ENCODE assay signal across 12 cellular contexts in the genomic region with DNA sequence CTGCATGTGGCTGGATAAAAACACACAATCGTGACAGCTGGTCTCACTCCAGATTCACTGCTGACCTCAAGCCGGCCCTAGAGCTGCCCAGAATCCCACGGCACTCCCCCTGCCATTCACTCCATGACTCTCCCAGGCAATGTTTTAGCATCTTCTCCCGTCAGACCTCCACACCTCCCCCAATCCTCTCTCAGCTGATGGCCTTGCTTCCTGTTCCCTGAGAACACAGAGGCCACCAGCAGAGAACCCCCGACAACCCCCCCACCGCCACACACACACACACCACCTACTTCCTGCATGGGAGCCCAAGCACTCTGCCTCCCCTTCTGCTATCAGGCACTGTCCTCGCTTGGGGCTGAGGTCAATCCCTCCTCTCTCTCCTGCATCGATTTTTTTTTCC. TPM values are rescaled to one million over a fixed set of nuclear protein-coding genes. Genes with fewer than 3 reads are reported as not detected.
A peak's percentile ranks its signal among the peaks of the same experiment; 100 is the strongest.
DNase-seq lines count a peak whose midpoint lies in the region; ATAC-seq and TF ChIP-seq lines count a peak whose summit lies in the region.
"Had no signal": no experiment of that assay in that cellular context is flagged by ENCODE, and none has a peak within 500 bp of the region (broad histone marks: within the 10 kb centered on the region; RNA-seq: fewer than 3 reads in every experiment).

No MANE protein-coding gene starts in this region.

- 26 to 41% (median 33%) methylated on average over 8 of the region's 8 CpGs for WGBS in heart left ventricle, 4 donors
- WGBS in heart right ventricle, 2 donors: 24 to 36% methylated on average over 8 of the region's 8 CpGs
- WGBS in transverse colon (ENCODE audit: low coverage in 1 of 2), 2 donors: 54 to 58% methylated on average over 2 to 8 of the region's 8 CpGs

- H3K4me1 ChIP-seq in heart left ventricle: peaks cover 0 to 84% (median 61%) of the 10 kb centered on the region in 12 donors
- H3K4me1 ChIP-seq in heart right ventricle: peaks cover 39 to 97% (median 77%) of the 10 kb centered on the region in 9 donors
- peaks cover 20 to 68% (median 44%) of the 10 kb centered on the region in 4 donors for H3K4me1 ChIP-seq in transverse colon

- intact Hi-C loops in heart left ventricle (cut with DNase I) (no loop called here), heart right ventricle (cut with DNase I) (no loop called here), transverse colon (cut with DNase I; ENCODE audit: low total_unique reads) (no loop called here), dorsolateral prefrontal cortex (cut with DNase I) (no loop called here)

- no peaks in the 10 kb centered on the region for H3K27me3 Mint-ChIP-seq in WTC11 (ENCODE audit: low read depth)

- H3K27ac ChIP-seq in heart left ventricle: peak overlapping the region in 8 of 12 donors; percentile 24 to 62 (median 50)
- peak overlapping the region in 5 of 10 donors; percentile 7 to 70 (median 17) for H3K27ac ChIP-seq in heart right ventricle
- peak overlapping the region in 3 of 4 donors; percentile 17 to 36 (median 20) for H3K27ac ChIP-seq in transverse colon
- H3K27ac ChIP-seq in dorsolateral prefrontal cortex: peak overlapping the region in 4 of 59 donors; percentile 18 to 39 (median 36)

- H3K4me3 Mint-ChIP-seq in WTC11: no peak overlapping the region

- TF ChIP-seq EP300 in transverse colon (IDR thresholded peaks at IDR 0.05; ENCODE audit: low read depth): no peak

- ATAC-seq in heart left ventricle: no peak
- ATAC-seq in heart right ventricle: no peak
- peak; percentile 3 for ATAC-seq in WTC11

- peaks cover 0 to 78% (median 56%) of the 10 kb centered on the region in 9 donors for H3K36me3 ChIP-seq in heart left ventricle
- peaks cover 0 to 87% (median 28%) of the 10 kb centered on the region in 9 donors for H3K36me3 ChIP-seq in heart right ventricle
- peaks cover 0 to 20% (median 7%) of the 10 kb centered on the region in 4 donors for H3K36me3 ChIP-seq in transverse colon

- no peaks in the 10 kb centered on the region for H3K9me3 ChIP-seq in heart left ventricle
- H3K9me3 ChIP-seq in heart right ventricle: no peaks in the 10 kb centered on the region
- no peaks in the 10 kb centered on the region for H3K9me3 ChIP-seq in transverse colon

- H3K27ac Mint-ChIP-seq in WTC11: no peak overlapping the region

- POLR2A ChIA-PET in WTC11 (lab: Charles Lee): interaction anchor here (0.6 to 1.6 kb wide), 2 partner anchors 9 to 26 kb away, joined by 4 to 11 read pairs; partner anchors contain the start of gene TNKS1BP1

- H3K36me3 Mint-ChIP-seq in WTC11: peaks cover 12% of the 10 kb centered on the region

- CTCF ChIA-PET in WTC11 (lab: Charles Lee): no interaction called here

- H3K27me3 ChIP-seq in heart left ventricle (no peaks in the 10 kb centered on the region), heart right ventricle (no peaks in the 10 kb centered on the region), transverse colon (no peaks in the 10 kb centered on the region), dorsolateral prefrontal cortex (no peaks in the 10 kb centered on the region)

- H3K4me3 ChIP-seq in heart left ventricle (no peak overlapping the region), heart right ventricle (no peak overlapping the region), transverse colon (no peak overlapping the region), dorsolateral prefrontal cortex (no peak overlapping the region)

- H3K4me1 Mint-ChIP-seq in WTC11: peaks cover 21% of the 10 kb centered on the region

- DNase-seq in heart left ventricle: peak in 1 of 5 donors; percentile 51
- DNase-seq in heart right ventricle: no peak
- DNase-seq in WTC11 (ENCODE audit: low spot score): peak; percentile 39
- DNase-seq in iPS-NIHi7 (ENCODE audit: extremely low spot score): peak; percentile 43
- DNase-seq in transverse colon: peak; percentile 7
- DNase-seq in NCI-H1930 (lab: John Stamatoyannopoulos, UW): no peak
- DNase-seq in H4 (ENCODE audit: low spot score): no peak
- DNase-seq in dorsolateral prefrontal cortex: no peak
- DNase-seq: activated T-cell treated with anti-CD3 and anti-CD28 coated beads for 4 hours, T-helper 1 cell had no signal

- in situ Hi-C loops in transverse colon (cut with MboI; ENCODE audit: low pct_ligation_motif_present in 1 of 4, low pct_unique_long_range_greater_than_20kb in 1 of 4, low sequenced_read_pairs in 3 of 4): no loop called here

- H3K9me3 Mint-ChIP-seq in WTC11: no peaks in the 10 kb centered on the region

- no peak for TF ChIP-seq POLR2A in heart left ventricle (IDR thresholded peaks at IDR 0.05)
- TF ChIP-seq POLR2A in transverse colon (IDR thresholded peaks at IDR 0.05): no peak

- TF ChIP-seq CTCF in heart left ventricle (IDR thresholded peaks at IDR 0.05): no peak
- TF ChIP-seq CTCF in heart right ventricle (IDR thresholded peaks at IDR 0.05): no peak
- TF ChIP-seq CTCF in WTC11 (IDR thresholded peaks at IDR 0.05): no peak
- no peak for TF ChIP-seq CTCF in transverse colon (IDR thresholded peaks at IDR 0.05)
- TF ChIP-seq CTCF in dorsolateral prefrontal cortex (IDR thresholded peaks at IDR 0.05 in 54 of 56, conservative IDR thresholded peaks at IDR 0.05 in 2 of 56; ENCODE audit: low read depth in 1 of 56, partially characterized antibody in 56 of 56): no peak

TF ChIP-seq in WTC11, 78 proteins besides CTCF, POLR2A, EP300 and RAD21:
- 0 out of 2 replicates have a peak, but pooled peaks have one; percentile 52 for TF ChIP-seq ZNF281 (CRISPR knock-in tag; IDR thresholded peaks at IDR 0.05)
- TF ChIP-seq HMGA2 (CRISPR knock-in tag; IDR thresholded peaks at IDR 0.05): no peak

RNA-seq across cellular contexts. Expression of gene TNKS1BP1, which starts 9.3 kb away (rescaled TPM):
- total RNA-seq in heart left ventricle: 10 to 100 TPM; 25.3 to 68.3 (median 33.1) TPM
- polyA plus RNA-seq in heart left ventricle: 10 to 100 TPM; 36.9 to 45.3 TPM
- total RNA-seq in heart right ventricle: 10 to 100 TPM; 19.9 to 53.8 (median 34.3) TPM
- polyA plus RNA-seq in heart right ventricle: 100 to 1,000 TPM in 1 of 2 donors, 10 to 100 TPM in 1; 39.6 to 118 TPM
- total RNA-seq in WTC11 (2021): 109 to 127 TPM (median 125 TPM) in 3 replicates
- total RNA-seq in transverse colon: 100 to 1,000 TPM in 3 of 4 donors, 10 to 100 TPM in 1; 74.3 to 122 (median 119) TPM
- total RNA-seq in H4 (2014; rRNA removed; shearing (Covaris generic)): 12.6 and 18.2 TPM in 2 replicates
- 100 to 1,000 TPM in 1 of 120 experiments, 10 to 100 TPM in 119; 31.3 to 111 (median 55.2) TPM for total RNA-seq in dorsolateral prefrontal cortex

RNA-seq across cellular contexts. Expression of gene SSRP1, which starts 20.2 kb away (rescaled TPM):
- total RNA-seq in heart left ventricle: 10 to 100 TPM; 31.8 to 60.4 (median 41.6) TPM
- 10 to 100 TPM; 21.8 to 86.5 TPM for polyA plus RNA-seq in heart left ventricle
- 10 to 100 TPM; 30.5 to 44.9 (median 35.4) TPM for total RNA-seq in heart right ventricle
- polyA plus RNA-seq in heart right ventricle: 10 to 100 TPM; 22.6 to 73.2 TPM
- 218 to 228 TPM (median 223 TPM) in 3 replicates for total RNA-seq in WTC11 (2021)
- total RNA-seq in transverse colon: 10 to 100 TPM; 32.0 to 59.4 (median 45.5) TPM
- total RNA-seq in H4 (2014; rRNA removed; shearing (Covaris generic)): 123 and 145 TPM in 2 replicates
- 10 to 100 TPM; 43.7 to 71.1 (median 56.7) TPM for total RNA-seq in dorsolateral prefrontal cortex

RNA-seq across cellular contexts. Expression of gene P2RX3, which starts 22.7 kb away (rescaled TPM):
- total RNA-seq in heart left ventricle (1 to 10 TPM in 7 of 9 donors, under 1 TPM in 2; 0.63 to 7.1 (median 1.5) TPM), heart right ventricle (1 to 10 TPM in 7 of 10 donors, under 1 TPM in 3; 0.32 to 5.1 (median 1.5) TPM), WTC11 (2021) (0.26 to 1.1 TPM (median 0.66 TPM) in 3 replicates), transverse colon (not detected), dorsolateral prefrontal cortex (under 1 TPM in 6 of 120 experiments, not detected in 114; 0.30 to 0.83 (median 0.40) TPM)
- polyA plus RNA-seq in heart left ventricle (under 1 TPM; 0.35 to 0.72 TPM), heart right ventricle (under 1 TPM; 0.42 to 0.66 TPM)
- not detected in 2 replicates for total RNA-seq in H4 (2014; rRNA removed; shearing (Covaris generic))
- total RNA-seq: dermis microvascular lymphatic vessel endothelial cell, osteocyte had no signal

Comparison
In these comparisons a context has a peak if more than half of its experiments do, and no peak if none do; other contexts are left out.
1. DNase-seq: peak in WTC11 (single experiment), iPS-NIHi7 (single experiment) and transverse colon (single experiment); none in heart right ventricle (0 of 2), NCI-H1930 (0 of 2), H4 (single experiment) and dorsolateral prefrontal cortex (0 of 10).